ENCODE assay signal across 15 cellular contexts in genomic region chr2:24822049-24822706, GRCh38. TPM values are rescaled to one million over a fixed set of nuclear protein-coding genes. Genes with fewer than 3 reads are reported as not detected.
A peak's percentile ranks its signal among the peaks of the same experiment; 100 is the strongest.
DNase-seq lines count a peak whose midpoint lies in the region; ATAC-seq, FAIRE-seq and TF ChIP-seq lines count a peak whose summit lies in the region.
"Had no signal": no experiment of that assay in that cellular context is flagged by ENCODE, and none has a peak within 500 bp of the region (broad histone marks: within the 10 kb centered on the region; RNA-seq: fewer than 3 reads in every experiment).

No MANE protein-coding gene starts in this region.

- H3K9me1 ChIP-seq in IMR-90 (ENCODE audit: insufficient read depth, low read length) = peaks cover 7% of the 10 kb centered on the region

- no peak overlapping the region for H3K18ac ChIP-seq in IMR-90 (ENCODE audit: low read depth, low read length)

- no peak overlapping the region for H3K56ac ChIP-seq in IMR-90 (ENCODE audit: extremely low read depth, insufficient read depth, low read length)

- H3K4me1 ChIP-seq in IMR-90 (ENCODE audit: control insufficient read depth, insufficient read depth, low read length) (peaks cover 6% of the 10 kb centered on the region), GM12878 (ENCODE audit: control insufficient read depth, insufficient read depth, low read length) (no peaks in the 10 kb centered on the region; the same call in 1 of the 2 replicates)
- H3K4me1 ChIP-seq: breast epithelium had no signal

- in situ Hi-C loops in IMR-90 (cut with MboI; ENCODE audit: low sequenced_read_pairs) (no loop called here), GM12878 (cut with MboI) (no loop called here)

- no peak for FAIRE-seq in GM12878 (lab: Jason Lieb, UNC)

- no peak for TF ChIP-seq RAD21 in IMR-90 (IDR thresholded peaks at IDR 0.05; ENCODE audit: low read length)
- no peak for TF ChIP-seq RAD21 in GM12878 (IDR thresholded peaks at IDR 0.05; ENCODE audit: insufficient read depth, low read depth, low read length)

- no peak overlapping the region for H3K9ac ChIP-seq in IMR-90 (ENCODE audit: low read depth, low read length)
- no peak overlapping the region for H3K9ac ChIP-seq in GM12878 (ENCODE audit: control insufficient read depth, insufficient read depth, low read length)

- no peak overlapping the region for H2BK20ac ChIP-seq in IMR-90 (ENCODE audit: low read depth, low read length)

- no peaks in the 10 kb centered on the region for H3K79me2 ChIP-seq in GM12878 (ENCODE audit: control insufficient read depth, insufficient read depth, low read length)

- no peak overlapping the region for H3K23ac ChIP-seq in IMR-90 (ENCODE audit: low read depth, low read length)

- SMC1A ChIA-PET in GM12878 (lab: Charles Lee; ENCODE audit: uncharacterized antibody, unreplicated experiment) = interaction anchor here (1.1 kb wide), 1 partner anchor 400 kb away, joined by 5 read pairs; no protein-coding TSS in a partner anchor

- H2BK15ac ChIP-seq in IMR-90 (ENCODE audit: low read depth, low read length) = no peak overlapping the region

- no peak overlapping the region for H3K14ac ChIP-seq in IMR-90 (replicated peaks; ENCODE audit: low read depth, low read length)

- ATAC-seq in IMR-90 (ENCODE audit: low read depth) = no peak
- ATAC-seq in GM12878 = no peak
- ATAC-seq in HG03457 (IDR thresholded peaks at IDR 0.05; ENCODE audit: unreplicated experiment) = no peak
- ATAC-seq in HG03520 (IDR thresholded peaks at IDR 0.05; ENCODE audit: unreplicated experiment) = no peak
- ATAC-seq: esophagus mucosa, right lobe of liver had no signal

- peaks cover 11 to 42% of the 10 kb centered on the region in 2 experiments for H3K79me1 ChIP-seq in IMR-90 (ENCODE audit: low read depth in 1 of 2, low read length in 2 of 2)

- H4K91ac ChIP-seq in IMR-90 (ENCODE audit: insufficient read depth, low read depth, low read length) = no peak overlapping the region

- H2BK5ac ChIP-seq in IMR-90 (ENCODE audit: low read depth, low read length, poor library complexity, severe bottlenecking) = no peak overlapping the region

- RAD21 ChIA-PET in GM12878 (lab: Charles Lee; ENCODE audit: unreplicated experiment) = no interaction called here

- CTCF ChIA-PET in IMR-90 (lab: Yijun Ruan, JAX) (no interaction called here), GM12878 (lab: Yijun Ruan, JAX) (interaction anchor here (0.7 to 1.2 kb wide), 4 partner anchors 10 to 400 kb away, joined by 3 to 4 read pairs (median 3); no protein-coding TSS in a partner anchor)

- no peak overlapping the region for H2AFZ ChIP-seq in IMR-90 (replicated peaks; ENCODE audit: low read length, poor library complexity)
- H2AFZ ChIP-seq in GM12878 (ENCODE audit: control insufficient read depth, low read depth, low read length) = no peak overlapping the region

- H3K27me3 ChIP-seq in IMR-90 (ENCODE audit: control insufficient read depth, insufficient read depth, low read length) (no peaks in the 10 kb centered on the region), GM12878 (replicated peaks in 1 of 2; ENCODE audit: control insufficient read depth in 2 of 2, insufficient read depth in 2 of 2, low read length in 1 of 2) (no peaks in the 10 kb centered on the region)
- H3K27me3 ChIP-seq: breast epithelium, right lobe of liver had no signal

- DNase-seq in COR-L47 (lab: John Stamatoyannopoulos, UW) (peak; percentile 77), IMR-90 (no peak), GM12878 (ENCODE audit: low read depth, low spot score) (no peak), islet precursor cell (peak; percentile 52), SK-N-DZ (ENCODE audit: low spot score) (no peak), NCI-H1048 (lab: John Stamatoyannopoulos, UW) (no peak)
- DNase-seq: activated B cell treated with CpG ODN at 0.5 μM for 24 hours; NK-92 treated with Interleukin-12 subunit alpha and Interleukin-12 subunit beta, amount 100 ng/mL, for 24 hours; SIG-M5; substantia nigra had no signal

- no peak for TF ChIP-seq POLR2A in IMR-90 (IDR thresholded peaks at IDR 0.05; ENCODE audit: low read depth, low read length)
- TF ChIP-seq POLR2A in GM12878 (IDR thresholded peaks at IDR 0.05; ENCODE audit: low read depth, low read length) = peak; percentile 10; the same call in 1 of the 2 replicates

- H3K4me2 ChIP-seq in IMR-90 (ENCODE audit: low read depth, low read length) (no peak overlapping the region), GM12878 (ENCODE audit: control insufficient read depth, insufficient read depth) (no peak overlapping the region)

- TF ChIP-seq CTCF in IMR-90 (conservative IDR thresholded peaks at IDR 0.05; ENCODE audit: low read depth, low read length) (no peak), GM12878 (IDR thresholded peaks at IDR 0.05 in 2 of 3, conservative IDR thresholded peaks at IDR 0.05 in 1 of 3; ENCODE audit: control insufficient read depth in 2 of 3, extremely low read depth in 1 of 3, insufficient read depth in 1 of 3, low read depth in 3 of 3, low read length in 3 of 3) (no peak)

- H3K36me3 ChIP-seq in IMR-90 (ENCODE audit: control insufficient read depth, insufficient read depth, low read length) = peaks cover 46% of the 10 kb centered on the region
- peaks cover 34 to 37% of the 10 kb centered on the region in 2 experiments for H3K36me3 ChIP-seq in GM12878 (ENCODE audit: control insufficient read depth in 2 of 2, insufficient read depth in 2 of 2, low read length in 1 of 2)
- H3K36me3 ChIP-seq: right lobe of liver had no signal

- no peak overlapping the region for H3K27ac ChIP-seq in IMR-90 (ENCODE audit: insufficient read depth, low read length)
- no peak overlapping the region for H3K27ac ChIP-seq in GM12878 (ENCODE audit: control insufficient read depth, insufficient read depth)
- H3K27ac ChIP-seq: breast epithelium, right lobe of liver had no signal

- no peak overlapping the region for H3K4me3 ChIP-seq in IMR-90 (ENCODE audit: insufficient read depth, low read depth, low read length)
- H3K4me3 ChIP-seq in GM12878 = no peak overlapping the region
- H3K4me3 ChIP-seq: breast epithelium, right lobe of liver had no signal

- WGBS in IMR-90 (ENCODE audit: extremely low coverage in 2 of 2, insufficient read length in 1 of 2), 2 experiments = 89% methylated on average over 4 of the region's 7 CpGs; no CpG with 5 or more reads in 1 of the 2 experiments
- 89% methylated on average over 7 of the region's 7 CpGs for WGBS in GM12878 (ENCODE audit: insufficient coverage, insufficient replicate concordance, low lambda C conversion rate, missing lambda C conversion rate)

- no peak overlapping the region for H2BK120ac ChIP-seq in IMR-90 (ENCODE audit: low read depth, low read length)

- no peak overlapping the region for H4K5ac ChIP-seq in IMR-90 (ENCODE audit: low read depth, low read length)

- H4K8ac ChIP-seq in IMR-90 (ENCODE audit: low read depth in 2 of 2, low read length in 2 of 2) = no peak overlapping the region

- peak overlapping the region; percentile 61 for H2AK9ac ChIP-seq in IMR-90 (replicated peaks; ENCODE audit: low read depth, low read length, poor library complexity)

- POLR2A ChIA-PET in IMR-90 (lab: Charles Lee; ENCODE audit: unreplicated experiment) (no interaction called here), GM12878 (lab: Charles Lee) (no interaction called here)

- H3K9me3 ChIP-seq in IMR-90 (ENCODE audit: control insufficient read depth, insufficient read depth, low read length) (no peaks in the 10 kb centered on the region), GM12878 (replicated peaks; ENCODE audit: control insufficient read depth, insufficient read depth, low read length) (no peaks in the 10 kb centered on the region)
- H3K9me3 ChIP-seq: breast epithelium, right lobe of liver had no signal

- H3K4ac ChIP-seq in IMR-90 (ENCODE audit: low read depth, low read length) = no peak overlapping the region

- TF ChIP-seq EP300 in GM12878 (IDR thresholded peaks at IDR 0.05; ENCODE audit: borderline replicate concordance in 1 of 2, control insufficient read depth in 1 of 2, low read depth in 2 of 2, low read length in 2 of 2) = no peak

- no TSS peak for BruUV-seq in IMR-90 (replicated peaks; lab: Mats Ljungman, UMichigan)
- no TSS peak for BruUV-seq in GM12878 (replicated peaks; lab: Mats Ljungman, UMichigan)

- intact Hi-C loops in IMR-90 (cut with micrococcal nuclease) = no loop called here
- intact Hi-C loops in GM12878 (cut with micrococcal nuclease; ENCODE audit: unreplicated experiment) = loop anchor here (10.0 kb wide), 1 partner anchor 313 kb away; no protein-coding TSS in a partner anchor

- no peak overlapping the region for H2AK5ac ChIP-seq in IMR-90 (ENCODE audit: low read depth, low read length)

- no peaks in the 10 kb centered on the region for H4K20me1 ChIP-seq in IMR-90 (ENCODE audit: insufficient read depth, low read length)
- no peaks in the 10 kb centered on the region for H4K20me1 ChIP-seq in GM12878 (ENCODE audit: control insufficient read depth, insufficient read depth)

- dilution Hi-C loops in IMR-90 (cut with HindIII; ENCODE audit: low sequenced_read_pairs, unreplicated experiment) = no loop called here

RNA-seq across cellular contexts. Expression of gene CENPO, which starts 29.0 kb away (rescaled TPM):
- 24.2 and 27.2 TPM in 2 replicates for total RNA-seq in IMR-90 (2012; rRNA removed)
- 20.1 and 21.7 TPM in 2 replicates for polyA plus RNA-seq in IMR-90 (2012; rRNA removed)
- polyA plus RNA-seq in IMR-90 (2012; cell fraction: cytosol; rRNA removed) = 8.6 and 12.2 TPM in 2 replicates
- polyA plus RNA-seq in IMR-90 (2012; cell fraction: nucleus; rRNA removed; ENCODE audit: low replicate concordance) = 21.5 and 31.5 TPM in 2 replicates
- 46.1 and 46.2 TPM in 2 replicates for total RNA-seq in GM12878 (2013; cell fraction: nucleolus; rRNA removed)
- total RNA-seq in GM12878 (2014; rRNA removed) = 28.2 and 31.7 TPM in 2 replicates
- 22.1 and 22.2 TPM in 2 replicates for total RNA-seq in GM12878 (2014; rRNA removed; fragmentation: Illumina TruSeq; extraction: Trizol)
- 25.5 and 31.1 TPM in 2 replicates for total RNA-seq in GM12878 (2021)
- 15.8 TPM for polyA plus RNA-seq in GM12878 (2011; ENCODE audit: low read depth)
- polyA plus RNA-seq in GM12878 (2011; rRNA removed) = 34.4 and 37.0 TPM in 2 replicates
- 23.8 and 29.6 TPM in 2 replicates for polyA plus RNA-seq in GM12878 (2011; cell fraction: cytosol; rRNA removed)
- polyA plus RNA-seq in GM12878 (2011; cell fraction: nucleus; rRNA removed) = 61.0 and 61.3 TPM in 2 replicates
- 18.2 and 20.6 TPM in 2 replicates for polyA plus RNA-seq in GM12878 (2012)
- polyA plus RNA-seq in GM12878 (2014; fragmentation: Illumina TruSeq; extraction: Trizol) = 32.3 and 37.6 TPM in 2 replicates
- polyA plus RNA-seq in GM12878 (2014; fragmentation: Nextera tagmentation; extraction: Ambion mirVana) = 10 to 100 TPM; 18.7 to 23.1 TPM
- 26.9 and 35.1 TPM in 2 replicates for polyA plus RNA-seq in GM12878 (2014; rRNA removed)
- 10 to 100 TPM; 32.0 to 34.7 TPM for polyA plus RNA-seq in GM12878 (2016; fragmentation: Nextera tagmentation; extraction: Ambion mirVana)
- 37.5 and 37.6 TPM in 2 replicates for polyA minus RNA-seq in GM12878 (2011; rRNA and poly(A)+ RNA removed)
- 9.1 and 16.5 TPM in 2 replicates for polyA minus RNA-seq in GM12878 (2011; cell fraction: cytosol; rRNA and poly(A)+ RNA removed)
- 26.1 and 41.1 TPM in 2 replicates for polyA minus RNA-seq in GM12878 (2011; cell fraction: nucleus; rRNA and poly(A)+ RNA removed)
- polyA plus RNA-seq in SK-N-DZ (2014; cell fraction: cytosol; rRNA removed) = 27.9 and 41.2 TPM in 2 replicates
- 34.9 and 45.0 TPM in 2 replicates for polyA plus RNA-seq in SK-N-DZ (2014; cell fraction: nucleus; rRNA removed)

RNA-seq across cellular contexts. Expression of gene PTRHD1, which starts 29.0 kb away (rescaled TPM):
- total RNA-seq in IMR-90 (2012; rRNA removed) (11.7 and 17.2 TPM in 2 replicates), GM12878 (2014; rRNA removed) (41.3 and 46.1 TPM in 2 replicates), GM12878 (2014; rRNA removed; fragmentation: Illumina TruSeq; extraction: Trizol) (28.1 and 30.4 TPM in 2 replicates), GM12878 (2021) (36.6 and 39.0 TPM in 2 replicates)
- polyA plus RNA-seq in IMR-90 (2012; rRNA removed) (30.9 and 40.2 TPM in 2 replicates), GM12878 (2011; rRNA removed) (59.3 and 62.3 TPM in 2 replicates), GM12878 (2014; fragmentation: Illumina TruSeq; extraction: Trizol) (8.2 and 15.9 TPM in 2 replicates), GM12878 (2014; fragmentation: Nextera tagmentation; extraction: Ambion mirVana) (10 to 100 TPM; 30.6 to 43.9 TPM), GM12878 (2014; rRNA removed) (54.6 and 64.2 TPM in 2 replicates), GM12878 (2016; fragmentation: Nextera tagmentation; extraction: Ambion mirVana) (10 to 100 TPM; 50.0 to 52.2 TPM)
- polyA plus RNA-seq in IMR-90 (2012; cell fraction: cytosol; rRNA removed) = 36.0 and 59.4 TPM in 2 replicates
- polyA plus RNA-seq in IMR-90 (2012; cell fraction: nucleus; rRNA removed; ENCODE audit: low replicate concordance) = 10.1 and 10.7 TPM in 2 replicates
- 3.0 and 3.3 TPM in 2 replicates for total RNA-seq in GM12878 (2013; cell fraction: nucleolus; rRNA removed)
- 45.7 TPM for polyA plus RNA-seq in GM12878 (2011; ENCODE audit: low read depth)
- 62.4 and 64.8 TPM in 2 replicates for polyA plus RNA-seq in GM12878 (2011; cell fraction: cytosol; rRNA removed)
- 21.7 and 25.7 TPM in 2 replicates for polyA plus RNA-seq in GM12878 (2011; cell fraction: nucleus; rRNA removed)
- 59.1 and 91.0 TPM in 2 replicates for polyA plus RNA-seq in GM12878 (2012)
- 14.5 and 15.7 TPM in 2 replicates for polyA minus RNA-seq in GM12878 (2011; rRNA and poly(A)+ RNA removed)
- polyA minus RNA-seq in GM12878 (2011; cell fraction: cytosol; rRNA and poly(A)+ RNA removed) = 8.3 and 9.9 TPM in 2 replicates
- 3.7 and 7.2 TPM in 2 replicates for polyA minus RNA-seq in GM12878 (2011; cell fraction: nucleus; rRNA and poly(A)+ RNA removed)
- polyA plus RNA-seq in SK-N-DZ (2014; cell fraction: cytosol; rRNA removed) = 13.6 and 23.3 TPM in 2 replicates
- 6.6 and 29.7 TPM in 2 replicates for polyA plus RNA-seq in SK-N-DZ (2014; cell fraction: nucleus; rRNA removed)

Comparison
In these comparisons a context has a peak if more than half of its experiments do, and no peak if none do; other contexts are left out.
1. DNase-seq: peak in COR-L47 (single experiment) and islet precursor cell (single experiment); none in IMR-90 (single experiment), GM12878 (single experiment), SK-N-DZ (single experiment) and NCI-H1048 (single experiment).